ENCODE assay signal across 13 cellular contexts in the genomic region with DNA sequence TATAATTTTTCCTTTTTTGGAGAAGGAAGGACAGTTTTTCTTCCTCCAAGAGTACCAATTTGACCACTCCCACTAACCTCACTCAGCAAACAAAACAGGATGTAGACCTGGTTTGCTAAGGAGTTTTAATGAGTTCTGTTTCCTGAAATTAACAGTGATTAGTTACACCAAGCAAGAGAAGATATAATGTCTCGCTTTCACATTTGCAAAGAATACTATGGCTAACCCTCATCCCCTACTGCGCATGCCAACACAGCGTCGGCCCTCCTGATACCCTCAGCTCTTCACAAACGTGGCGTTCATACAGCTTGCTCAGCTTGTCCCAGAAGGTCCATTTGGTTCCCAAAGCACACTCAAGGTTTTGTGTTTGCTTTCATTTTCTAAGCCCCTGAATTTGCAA. TPM values are rescaled to one million over a fixed set of nuclear protein-coding genes. Genes with fewer than 3 reads are reported as not detected.
DNase-seq lines count a peak whose midpoint lies in the region; ATAC-seq, FAIRE-seq and TF ChIP-seq lines count a peak whose summit lies in the region.
"Had no signal": no experiment of that assay in that cellular context is flagged by ENCODE, and none has a peak within 500 bp of the region (broad histone marks: within the 10 kb centered on the region; RNA-seq: fewer than 3 reads in every experiment).

No MANE protein-coding gene starts in this region.

- no peak for TF ChIP-seq CTCF in activated CD8-positive, alpha-beta T cell treated with anti-CD3 and anti-CD28 coated beads for 36 hours (IDR thresholded peaks at IDR 0.05)
- no peak for TF ChIP-seq CTCF in Caco-2 (IDR thresholded peaks at IDR 0.05; ENCODE audit: insufficient read depth in 1 of 2, low read depth in 1 of 2, low read length in 1 of 2, severe bottlenecking in 1 of 2, unreplicated experiment in 1 of 2)

- CTCF ChIA-PET in CD8-positive, alpha-beta memory T cell (lab: Charles Lee): interaction anchor here (1.1 to 6.8 kb wide), 2 partner anchors 78 to 82 kb away, joined by 3 to 41 read pairs; no protein-coding TSS in a partner anchor
- CTCF ChIA-PET in activated CD8-positive, alpha-beta T cell treated with anti-CD3 and anti-CD28 coated beads for 36 hours (lab: Charles Lee): interaction anchor here (7.5 kb wide), 1 partner anchor 78 kb away, joined by 96 read pairs; no protein-coding TSS in a partner anchor
- CTCF ChIA-PET in Caco-2 (lab: Charles Lee): no interaction called here

- peaks cover 22% of the 10 kb centered on the region for H3K4me1 ChIP-seq in CD8-positive, alpha-beta memory T cell (ENCODE audit: insufficient read depth, low read length)
- H3K4me1 ChIP-seq in Caco-2: no peaks in the 10 kb centered on the region
- H3K4me1 ChIP-seq: prostate gland had no signal

- no peaks in the 10 kb centered on the region for H3K27me3 ChIP-seq in CD8-positive, alpha-beta memory T cell (ENCODE audit: insufficient read depth, low read length, poor library complexity, severe bottlenecking)
- no peaks in the 10 kb centered on the region for H3K27me3 ChIP-seq in Caco-2 (replicated peaks; ENCODE audit: control insufficient read depth, insufficient read depth, low read length)

- H3K27me3 Mint-ChIP-seq in CD8-positive, alpha-beta memory T cell: no peaks in the 10 kb centered on the region
- H3K27me3 Mint-ChIP-seq in activated CD8-positive, alpha-beta T cell treated with anti-CD3 and anti-CD28 coated beads for 36 hours: no peaks in the 10 kb centered on the region
- no peaks in the 10 kb centered on the region for H3K27me3 Mint-ChIP-seq in naive thymus-derived CD8-positive, alpha-beta T cell
- no peaks in the 10 kb centered on the region for H3K27me3 Mint-ChIP-seq in Caco-2 (ENCODE audit: insufficient read depth, unreplicated experiment)

- H3K27ac ChIP-seq in CD8-positive, alpha-beta memory T cell (ENCODE audit: low read depth, low read length): peak overlapping the region; percentile 33
- H3K27ac ChIP-seq: KMS-11, lower lobe of right lung, prostate gland had no signal

- peaks cover 26% of the 10 kb centered on the region for H3K36me3 ChIP-seq in CD8-positive, alpha-beta memory T cell (ENCODE audit: insufficient read depth, low read length)
- H3K36me3 ChIP-seq in Caco-2 (ENCODE audit: control insufficient read depth, insufficient read depth, low read length): no peaks in the 10 kb centered on the region; the same call in 1 of the 2 replicates
- H3K36me3 ChIP-seq: prostate gland had no signal

- H3K9me3 ChIP-seq in CD8-positive, alpha-beta memory T cell (ENCODE audit: low read length): no peaks in the 10 kb centered on the region
- no peaks in the 10 kb centered on the region for H3K9me3 ChIP-seq in Caco-2
- H3K9me3 ChIP-seq: lower lobe of right lung, prostate gland had no signal

- ATAC-seq in activated CD8-positive, alpha-beta T cell treated with anti-CD3 and anti-CD28 coated beads for 36 hours: peak; percentile 46
- peak in 1 of 2 donors; percentile 33 for ATAC-seq in naive thymus-derived CD8-positive, alpha-beta T cell
- ATAC-seq: HCT116, lower lobe of right lung, Panc1 had no signal

- peak overlapping the region; percentile 10 to 94 (median 90) for H3K27ac Mint-ChIP-seq in CD8-positive, alpha-beta memory T cell
- peak overlapping the region; percentile 77 for H3K27ac Mint-ChIP-seq in activated CD8-positive, alpha-beta T cell treated with anti-CD3 and anti-CD28 coated beads for 36 hours
- peak overlapping the region; percentile 83 to 94 (median 89) for H3K27ac Mint-ChIP-seq in naive thymus-derived CD8-positive, alpha-beta T cell
- H3K27ac Mint-ChIP-seq in Caco-2 (ENCODE audit: unreplicated experiment): no peak overlapping the region

- H3K4me1 Mint-ChIP-seq in CD8-positive, alpha-beta memory T cell: peaks cover 21 to 35% (median 29%) of the 10 kb centered on the region in 3 donors
- H3K4me1 Mint-ChIP-seq in activated CD8-positive, alpha-beta T cell treated with anti-CD3 and anti-CD28 coated beads for 36 hours (ENCODE audit: low read depth): peaks cover 24% of the 10 kb centered on the region
- peaks cover 18 to 29% (median 27%) of the 10 kb centered on the region in 4 donors for H3K4me1 Mint-ChIP-seq in naive thymus-derived CD8-positive, alpha-beta T cell
- no peaks in the 10 kb centered on the region for H3K4me1 Mint-ChIP-seq in Caco-2 (ENCODE audit: low read depth, unreplicated experiment)

- POLR2A ChIA-PET in CD8-positive, alpha-beta memory T cell (lab: Charles Lee): interaction anchor here (0.7 kb wide), 1 partner anchor 9 kb away, joined by 3 read pairs; no protein-coding TSS in a partner anchor
- POLR2A ChIA-PET in activated CD8-positive, alpha-beta T cell treated with anti-CD3 and anti-CD28 coated beads for 36 hours (lab: Charles Lee): interaction anchor here (1.1 kb wide), 1 partner anchor 52 kb away, joined by 4 read pairs; no protein-coding TSS in a partner anchor
- POLR2A ChIA-PET in naive thymus-derived CD8-positive, alpha-beta T cell (lab: Charles Lee): no interaction called here
- POLR2A ChIA-PET in Caco-2 (lab: Charles Lee): no interaction called here

- intact Hi-C loops in activated CD8-positive, alpha-beta T cell treated with anti-CD3 and anti-CD28 coated beads for 36 hours (cut with micrococcal nuclease): no loop called here
- intact Hi-C loops in Caco-2 (cut with micrococcal nuclease; ENCODE audit: unreplicated experiment): no loop called here

- BruUV-seq in Caco-2 (replicated peaks; lab: Mats Ljungman, UMichigan): no TSS peak

- H3K36me3 Mint-ChIP-seq in CD8-positive, alpha-beta memory T cell: peaks cover 0 to 60% (median 14%) of the 10 kb centered on the region in 3 donors
- peaks cover 28% of the 10 kb centered on the region for H3K36me3 Mint-ChIP-seq in activated CD8-positive, alpha-beta T cell treated with anti-CD3 and anti-CD28 coated beads for 36 hours (ENCODE audit: low read depth)
- peaks cover 0 to 57% (median 27%) of the 10 kb centered on the region in 3 donors for H3K36me3 Mint-ChIP-seq in naive thymus-derived CD8-positive, alpha-beta T cell
- H3K36me3 Mint-ChIP-seq in Caco-2 (ENCODE audit: insufficient read depth, unreplicated experiment): peaks cover 7% of the 10 kb centered on the region

- H3K4me3 Mint-ChIP-seq in CD8-positive, alpha-beta memory T cell: peak overlapping the region; percentile 8 to 86 (median 83)
- peak overlapping the region; percentile 16 for H3K4me3 Mint-ChIP-seq in activated CD8-positive, alpha-beta T cell treated with anti-CD3 and anti-CD28 coated beads for 36 hours
- H3K4me3 Mint-ChIP-seq in naive thymus-derived CD8-positive, alpha-beta T cell: peak overlapping the region in 9 of 10 donors; percentile 45 to 74 (median 63)
- no peak overlapping the region for H3K4me3 Mint-ChIP-seq in Caco-2 (ENCODE audit: unreplicated experiment)

- no peaks in the 10 kb centered on the region for H3K9me3 Mint-ChIP-seq in CD8-positive, alpha-beta memory T cell
- H3K9me3 Mint-ChIP-seq in activated CD8-positive, alpha-beta T cell treated with anti-CD3 and anti-CD28 coated beads for 36 hours: no peaks in the 10 kb centered on the region
- no peaks in the 10 kb centered on the region for H3K9me3 Mint-ChIP-seq in naive thymus-derived CD8-positive, alpha-beta T cell
- H3K9me3 Mint-ChIP-seq in Caco-2 (ENCODE audit: unreplicated experiment): no peaks in the 10 kb centered on the region

- DNase-seq in CD8-positive, alpha-beta memory T cell: no peak
- DNase-seq in GM19239 (ENCODE audit: insufficient read length, low spot score) (no peak), Caco-2 (no peak), DMS79 (lab: John Stamatoyannopoulos, UW) (no peak), NCI-H187 (lab: John Stamatoyannopoulos, UW) (no peak)
- no peak for DNase-seq in activated CD8-positive, alpha-beta T cell treated with anti-CD3 and anti-CD28 coated beads for 36 hours
- peak in 1 of 10 donors; percentile 8 for DNase-seq in naive thymus-derived CD8-positive, alpha-beta T cell
- DNase-seq: lower lobe of right lung, T1000 had no signal

- H3K4me3 ChIP-seq in CD8-positive, alpha-beta memory T cell (ENCODE audit: low read length): peak overlapping the region; percentile 45
- no peak overlapping the region for H3K4me3 ChIP-seq in Caco-2 (ENCODE audit: low read depth, low read length)
- H3K4me3 ChIP-seq: lower lobe of right lung, prostate gland had no signal

- FAIRE-seq in GM19239 (lab: Jason Lieb, UNC): peak; percentile 87

RNA-seq across cellular contexts. Expression of a gene that starts 41.9 kb away (rescaled TPM):
- 10 to 100 TPM; 13.5 to 13.7 TPM for total RNA-seq in CD8-positive, alpha-beta memory T cell
- polyA plus RNA-seq in CD8-positive, alpha-beta memory T cell: 9.2 TPM
- total RNA-seq in activated CD8-positive, alpha-beta T cell treated with anti-CD3 and anti-CD28 coated beads for 36 hours: 10 to 100 TPM; 12.5 to 15.8 TPM
- total RNA-seq in naive thymus-derived CD8-positive, alpha-beta T cell: 1 to 10 TPM; 8.6 to 9.3 TPM
- polyA plus RNA-seq in naive thymus-derived CD8-positive, alpha-beta T cell: 1 to 10 TPM; 4.4 to 8.5 (median 5.1) TPM
- 5.0 and 5.4 TPM in 2 replicates for total RNA-seq in Caco-2 (2022)

RNA-seq across cellular contexts. Expression of a gene that starts 52.8 kb away (rescaled TPM):
- 10 to 100 TPM; 26.7 to 27.1 TPM for total RNA-seq in CD8-positive, alpha-beta memory T cell
- 18.6 TPM for polyA plus RNA-seq in CD8-positive, alpha-beta memory T cell
- 10 to 100 TPM; 14.2 to 16.8 TPM for total RNA-seq in activated CD8-positive, alpha-beta T cell treated with anti-CD3 and anti-CD28 coated beads for 36 hours
- total RNA-seq in naive thymus-derived CD8-positive, alpha-beta T cell: 10 to 100 TPM; 28.3 to 29.1 TPM
- polyA plus RNA-seq in naive thymus-derived CD8-positive, alpha-beta T cell: 10 to 100 TPM in 2 of 3 donors, 1 to 10 TPM in 1; 5.9 to 20.1 (median 10.1) TPM
- 13.0 and 13.7 TPM in 2 replicates for total RNA-seq in Caco-2 (2022)

Comparison
In these comparisons a context has a peak if more than half of its experiments do, and no peak if none do; other contexts are left out.
1. POLR2A ChIA-PET loops: an anchor here in CD8-positive, alpha-beta memory T cell (0.7 kb wide) and activated CD8-positive, alpha-beta T cell treated with anti-CD3 and anti-CD28 coated beads for 36 hours (1.1 kb wide); none called in naive thymus-derived CD8-positive, alpha-beta T cell and Caco-2.